Comparison of ENCODE assay signal across 15 cellular contexts in the genomic region with DNA sequence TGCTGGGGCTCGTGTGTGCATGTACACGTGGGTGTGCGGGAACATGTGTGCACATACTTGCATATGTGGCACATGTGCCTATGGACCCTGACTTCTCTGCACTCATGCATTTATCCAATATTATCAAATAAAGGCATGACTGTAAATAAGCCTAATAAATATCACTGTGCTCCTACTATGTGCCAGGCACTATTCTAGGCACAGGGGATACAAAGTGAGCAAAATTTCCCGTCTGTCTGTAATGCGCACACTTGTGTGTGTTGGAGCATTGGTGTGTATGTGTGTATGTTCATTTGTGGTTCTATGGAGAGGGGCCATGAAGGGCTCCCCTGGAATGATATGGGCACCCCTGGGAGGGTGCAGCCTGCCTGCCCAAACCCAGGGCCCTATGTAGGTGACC. TPM values are rescaled to one million over a fixed set of nuclear protein-coding genes. Genes with fewer than 3 reads are reported as not detected.
DNase-seq lines count a peak whose midpoint lies in the region; ATAC-seq, FAIRE-seq and TF ChIP-seq lines count a peak whose summit lies in the region.
"Had no signal": no experiment of that assay in that cellular context is flagged by ENCODE, and none has a peak within 500 bp of the region (broad histone marks: within the 10 kb centered on the region; RNA-seq: fewer than 3 reads in every experiment).

No MANE protein-coding gene starts in this region.

- no peaks in the 10 kb centered on the region for H3K9me3 ChIP-seq in HepG2 (ENCODE audit: low read length)
- no peaks in the 10 kb centered on the region for H3K9me3 ChIP-seq in right lobe of liver
- no peaks in the 10 kb centered on the region for H3K9me3 ChIP-seq in K562 (replicated peaks; ENCODE audit: control insufficient read depth, insufficient read depth, low read depth, low read length)
- H3K9me3 ChIP-seq: A549, BE2C had no signal

- H3K9ac ChIP-seq in HepG2 (ENCODE audit: insufficient read depth, low read depth, low read length) (no peak overlapping the region), K562 (ENCODE audit: insufficient read depth in 1 of 2, low read depth in 2 of 2, low read length in 2 of 2) (no peak overlapping the region)

- TF ChIP-seq CTCF in HepG2 (CRISPR knock-in tag; IDR thresholded peaks at IDR 0.05) (no peak), right lobe of liver (IDR thresholded peaks at IDR 0.05) (no peak), K562 (IDR thresholded peaks at IDR 0.05 in 2 of 3, conservative IDR thresholded peaks at IDR 0.05 in 1 of 3; ENCODE audit: insufficient read depth in 2 of 3, low read depth in 1 of 3, low read length in 3 of 3) (no peak)

- H3K36me3 ChIP-seq in HepG2 (replicated peaks in 1 of 2; ENCODE audit: control insufficient read depth in 1 of 2, insufficient read depth in 2 of 2, low read length in 2 of 2): peaks cover 0 to 4% of the 10 kb centered on the region in 2 experiments; a peak in 3 of 5 replicates
- no peaks in the 10 kb centered on the region for H3K36me3 ChIP-seq in right lobe of liver
- H3K36me3 ChIP-seq in K562 (ENCODE audit: control insufficient read depth, insufficient read depth, low read length): peaks cover 66% of the 10 kb centered on the region
- H3K36me3 ChIP-seq: BE2C had no signal

- H3K79me2 ChIP-seq in HepG2 (ENCODE audit: insufficient read depth, low read length) (no peaks in the 10 kb centered on the region), K562 (ENCODE audit: control insufficient read depth, insufficient read depth, low read length) (no peaks in the 10 kb centered on the region)

- CTCF ChIA-PET in HepG2 (lab: Yijun Ruan, JAX; ENCODE audit: low intra/inter-chr PET ratio, low total read pairs) (no interaction called here), K562 (lab: Yijun Ruan, JAX; ENCODE audit: low intra/inter-chr PET ratio) (no interaction called here)

- no peaks in the 10 kb centered on the region for H3K9me1 ChIP-seq in K562 (ENCODE audit: control insufficient read depth, insufficient read depth, low read length)

- peak overlapping the region; percentile 54 for H3K27ac Mint-ChIP-seq in memory B cell
- H3K27ac Mint-ChIP-seq: GM23338 had no signal

- H3K36me3 Mint-ChIP-seq in memory B cell: peaks cover 10% of the 10 kb centered on the region

- H2AFZ ChIP-seq in HepG2 (ENCODE audit: low read length): no peak overlapping the region
- H2AFZ ChIP-seq in K562 (ENCODE audit: low read depth, low read length): no peak overlapping the region
- H2AFZ ChIP-seq: GM23338 had no signal

- no peaks in the 10 kb centered on the region for H3K27me3 ChIP-seq in HepG2 (ENCODE audit: control insufficient read depth in 1 of 2, insufficient read depth in 2 of 2, low read length in 2 of 2)
- H3K27me3 ChIP-seq in right lobe of liver: no peaks in the 10 kb centered on the region
- no peaks in the 10 kb centered on the region for H3K27me3 ChIP-seq in K562 (ENCODE audit: control insufficient read depth in 2 of 2, insufficient read depth in 2 of 2, low read length in 2 of 2)
- H3K27me3 ChIP-seq: BE2C had no signal

- ATAC-seq in HepG2 (no peak), right lobe of liver (no peak), K562 (no peak), memory B cell (ENCODE audit: low read depth) (no peak), HG02884 (IDR thresholded peaks at IDR 0.05; ENCODE audit: unreplicated experiment) (no peak)
- ATAC-seq: A549, GM12878, GM23338 had no signal

- H3K27ac ChIP-seq in HepG2 (ENCODE audit: extremely low read length, insufficient read depth, low read length) (no peak overlapping the region), right lobe of liver (no peak overlapping the region), K562 (ENCODE audit: extremely low read depth, low read depth, low read length) (no peak overlapping the region)
- H3K27ac ChIP-seq: A549, C4-2B had no signal

- no peaks in the 10 kb centered on the region for H3K9me3 Mint-ChIP-seq in memory B cell
- H3K9me3 Mint-ChIP-seq: CD4-positive, alpha-beta memory T cell; GM23338 had no signal

- H4K20me1 ChIP-seq in HepG2 (ENCODE audit: insufficient read depth, low read length) (no peaks in the 10 kb centered on the region), K562 (replicated peaks; ENCODE audit: control insufficient read depth, insufficient read depth, low read length) (no peaks in the 10 kb centered on the region; the same call in 1 of the 2 replicates)

- intact Hi-C loops in HepG2 (cut with micrococcal nuclease; ENCODE audit: unreplicated experiment): no loop called here
- intact Hi-C loops in right lobe of liver (cut with DNase I): no loop called here
- intact Hi-C loops in K562 (cut with micrococcal nuclease): no loop called here

- H3K4me1 ChIP-seq in HepG2 (ENCODE audit: insufficient read depth, low read length) (no peaks in the 10 kb centered on the region), right lobe of liver (no peaks in the 10 kb centered on the region), K562 (replicated peaks in 1 of 2; ENCODE audit: control insufficient read depth in 2 of 2, insufficient read depth in 2 of 2, low read length in 2 of 2) (peaks cover 0 to 9% of the 10 kb centered on the region in 2 experiments; a peak in 1 of 5 replicates)
- H3K4me1 ChIP-seq: A549, BE2C had no signal

- BruUV-seq in HepG2 (replicated peaks; lab: Mats Ljungman, UMichigan) (no TSS peak), K562 (replicated peaks; lab: Mats Ljungman, UMichigan) (no TSS peak)

- H3K27me3 Mint-ChIP-seq in memory B cell: no peaks in the 10 kb centered on the region
- H3K27me3 Mint-ChIP-seq: CD4-positive, alpha-beta memory T cell had no signal

- DNase-seq in HepG2 (ENCODE audit: low spot score): no peak
- DNase-seq in right lobe of liver: no peak
- DNase-seq in K562 (ENCODE audit: extremely low read depth in 1 of 4, low spot score in 3 of 4): no peak
- no peak for DNase-seq in memory B cell (ENCODE audit: low spot score in 2 of 2)
- no peak for DNase-seq in occipital lobe (lab: John Stamatoyannopoulos, UW)
- DNase-seq: BE2C, DMS79, H7 had no signal

- TF ChIP-seq EP300 in HepG2 (IDR thresholded peaks at IDR 0.05; ENCODE audit: low read depth in 2 of 2, low read length in 2 of 2) (no peak), HepG2 (CRISPR knock-in tag; IDR thresholded peaks at IDR 0.05; ENCODE audit: borderline replicate concordance) (no peak), K562 (IDR thresholded peaks at IDR 0.05; ENCODE audit: low read length) (no peak)

- H3K4me3 Mint-ChIP-seq in memory B cell: no peak overlapping the region
- H3K4me3 Mint-ChIP-seq: CD4-positive, alpha-beta memory T cell; GM23338 had no signal

- TF ChIP-seq RAD21 in HepG2 (CRISPR knock-in tag; IDR thresholded peaks at IDR 0.05) (no peak), K562 (CRISPR knock-in tag; conservative IDR thresholded peaks at IDR 0.05 in 1 of 2, IDR thresholded peaks at IDR 0.05 in 1 of 2) (no peak)

- no peak overlapping the region for H3K4me3 ChIP-seq in HepG2 (replicated peaks in 1 of 3; ENCODE audit: insufficient read depth in 1 of 3, low read depth in 2 of 3, low read length in 3 of 3)
- no peak overlapping the region for H3K4me3 ChIP-seq in right lobe of liver
- H3K4me3 ChIP-seq in K562: no peak overlapping the region
- H3K4me3 ChIP-seq: A549, GM12878, GM23338 had no signal

- H3K4me2 ChIP-seq in HepG2 (ENCODE audit: low read depth, low read length): no peak overlapping the region
- H3K4me2 ChIP-seq in K562 (ENCODE audit: insufficient read depth, low read length): no peak overlapping the region
- H3K4me2 ChIP-seq: A549, GM23338 had no signal

- TF ChIP-seq POLR2A in HepG2 (IDR thresholded peaks at IDR 0.05; ENCODE audit: insufficient read depth in 1 of 2, low read depth in 2 of 2, low read length in 2 of 2) (no peak), right lobe of liver (IDR thresholded peaks at IDR 0.05) (no peak), K562 (conservative IDR thresholded peaks at IDR 0.05) (no peak)

- POLR2A ChIA-PET in HepG2 (lab: Yijun Ruan, JAX): no interaction called here
- POLR2A ChIA-PET in K562 (lab: Yijun Ruan, JAX): interaction anchor here (1.3 kb wide), 1 partner anchor 20 kb away, joined by 3 read pairs; no protein-coding TSS in a partner anchor

- WGBS in HepG2 (ENCODE audit: low lambda C conversion rate): 83% methylated on average over 5 of the region's 5 CpGs
- WGBS in right lobe of liver (ENCODE audit: insufficient coverage, low coverage, low lambda C conversion rate, missing lambda C conversion rate): 52% methylated on average over 4 of the region's 5 CpGs
- 65% methylated on average over 5 of the region's 5 CpGs for WGBS in K562 (ENCODE audit: insufficient coverage, low coverage, missing lambda C conversion rate)

- no peaks in the 10 kb centered on the region for H3K4me1 Mint-ChIP-seq in memory B cell

- in situ Hi-C loops in HepG2 (cut with HindIII; ENCODE audit: extremely low pct_ligation_motif_present, low pct_unique_long_range_greater_than_20kb) (no loop called here), K562 (cut with MboI) (no loop called here)

- no peak for FAIRE-seq in HepG2 (lab: Jason Lieb, UNC)
- no peak for FAIRE-seq in K562 (lab: Jason Lieb, UNC)
- FAIRE-seq: A549, GM12878, GM18507 had no signal

RNA-seq across cellular contexts. Expression of a gene that starts 41.9 kb away (rescaled TPM):
- 3.4 and 3.8 TPM in 2 replicates for total RNA-seq in HepG2 (2016; rRNA removed; fragmentation: Illumina TruSeq; extraction: Trizol)
- 0.30 and 0.44 TPM in 2 replicates for total RNA-seq in HepG2 (2016; cell fraction: cytosol; rRNA removed; fragmentation: Illumina TruSeq; extraction: Trizol; ENCODE audit: low read depth)
- total RNA-seq in HepG2 (2016; cell fraction: insoluble cytoplasmic fraction; rRNA removed; fragmentation: Illumina TruSeq; extraction: Trizol): 2.6 and 4.1 TPM in 2 replicates
- 1.5 and 1.7 TPM in 2 replicates for total RNA-seq in HepG2 (2016; cell fraction: membrane; rRNA removed; fragmentation: Illumina TruSeq; extraction: Trizol)
- 5.0 and 5.8 TPM in 2 replicates for total RNA-seq in HepG2 (2016; cell fraction: nucleus; rRNA removed; fragmentation: Illumina TruSeq; extraction: Trizol)
- 21.4 and 27.4 TPM in 2 replicates for polyA plus RNA-seq in HepG2 (2011; rRNA removed)
- polyA plus RNA-seq in HepG2 (2011; cell fraction: cytosol; rRNA removed): 11.6 and 15.9 TPM in 2 replicates
- polyA plus RNA-seq in HepG2 (2011; cell fraction: nucleus; rRNA removed): 175 and 242 TPM in 2 replicates
- polyA plus RNA-seq in HepG2 (2012): 10.0 and 18.8 TPM in 2 replicates
- 0.20 and 0.24 TPM in 2 replicates for polyA plus RNA-seq in HepG2 (2016; cell fraction: cytosol; fragmentation: Illumina TruSeq; extraction: Trizol; ENCODE audit: low read depth)
- 1.6 and 2.3 TPM in 2 replicates for polyA plus RNA-seq in HepG2 (2016; cell fraction: insoluble cytoplasmic fraction; fragmentation: Illumina TruSeq; extraction: Trizol; ENCODE audit: low read depth)
- 0.54 and 0.78 TPM in 2 replicates for polyA plus RNA-seq in HepG2 (2016; cell fraction: membrane; fragmentation: Illumina TruSeq; extraction: Trizol; ENCODE audit: low read depth)
- polyA plus RNA-seq in HepG2 (2016; cell fraction: nucleus; fragmentation: Illumina TruSeq; extraction: Trizol; ENCODE audit: insufficient read depth, low read depth): 11.8 and 13.7 TPM in 2 replicates
- polyA minus RNA-seq in HepG2 (2011; rRNA and poly(A)+ RNA removed; ENCODE audit: low replicate concordance): 47.0 and 79.8 TPM in 2 replicates
- polyA minus RNA-seq in HepG2 (2011; cell fraction: cytosol; rRNA and poly(A)+ RNA removed): 20.4 and 20.8 TPM in 2 replicates
- polyA minus RNA-seq in HepG2 (2011; cell fraction: nucleus; rRNA and poly(A)+ RNA removed): 36.2 and 39.1 TPM in 2 replicates
- 1 to 10 TPM in 4 of 6 experiments, under 1 TPM in 2; 0.79 to 3.5 (median 1.6) TPM for total RNA-seq in right lobe of liver
- total RNA-seq in K562 (2011; cell fraction: chromatin; rRNA removed; ENCODE audit: low replicate concordance): 128 and 310 TPM in 2 replicates
- 120 and 148 TPM in 2 replicates for total RNA-seq in K562 (2011; cell fraction: nucleolus; rRNA removed)
- total RNA-seq in K562 (2011; cell fraction: nucleoplasm; rRNA removed): 89.0 and 102 TPM in 2 replicates
- total RNA-seq in K562 (2014; rRNA removed): 13.2 and 17.2 TPM in 2 replicates
- 4.9 and 7.0 TPM in 2 replicates for total RNA-seq in K562 (2014; rRNA removed; fragmentation: Illumina TruSeq; extraction: Trizol)
- 7.0 and 7.7 TPM in 2 replicates for total RNA-seq in K562 (2015; rRNA removed; fragmentation: Illumina TruSeq; extraction: Trizol)
- 31.2 and 35.7 TPM in 2 replicates for total RNA-seq in K562 (2021)
- 14.7 and 22.4 TPM in 2 replicates for polyA plus RNA-seq in K562 (2011; rRNA removed)
- polyA plus RNA-seq in K562 (2011; cell fraction: cytosol; rRNA removed): 15.6 and 18.8 TPM in 2 replicates
- 187 and 251 TPM in 2 replicates for polyA plus RNA-seq in K562 (2011; cell fraction: nucleus; rRNA removed)
- polyA plus RNA-seq in K562 (2012): 14.4 and 17.4 TPM in 2 replicates
- 20.5 and 22.0 TPM in 2 replicates for polyA plus RNA-seq in K562 (2014; fragmentation: Illumina TruSeq; extraction: Trizol)
- under 1 TPM; 0.39 to 0.73 TPM for polyA plus RNA-seq in K562 (2014; fragmentation: Nextera tagmentation; extraction: Ambion mirVana)
- polyA plus RNA-seq in K562 (2014; rRNA removed): 20.9 and 23.7 TPM in 2 replicates
- 18.8 and 19.6 TPM in 2 replicates for polyA minus RNA-seq in K562 (2011; rRNA and poly(A)+ RNA removed)
- 19.1 and 27.6 TPM in 2 replicates for polyA minus RNA-seq in K562 (2011; cell fraction: cytosol; rRNA and poly(A)+ RNA removed)
- 48.7 and 51.2 TPM in 2 replicates for polyA minus RNA-seq in K562 (2011; cell fraction: nucleus; rRNA and poly(A)+ RNA removed)
- 0.78 TPM for total RNA-seq in occipital lobe

RNA-seq across cellular contexts. Expression of a gene that starts 48.5 kb away (rescaled TPM):
- total RNA-seq in HepG2 (2016; rRNA removed; fragmentation: Illumina TruSeq; extraction: Trizol): 238 and 273 TPM in 2 replicates
- total RNA-seq in HepG2 (2016; cell fraction: cytosol; rRNA removed; fragmentation: Illumina TruSeq; extraction: Trizol; ENCODE audit: low read depth): 120 and 154 TPM in 2 replicates
- total RNA-seq in HepG2 (2016; cell fraction: insoluble cytoplasmic fraction; rRNA removed; fragmentation: Illumina TruSeq; extraction: Trizol): 223 and 303 TPM in 2 replicates
- 160 and 207 TPM in 2 replicates for total RNA-seq in HepG2 (2016; cell fraction: membrane; rRNA removed; fragmentation: Illumina TruSeq; extraction: Trizol)
- 53.9 and 66.5 TPM in 2 replicates for total RNA-seq in HepG2 (2016; cell fraction: nucleus; rRNA removed; fragmentation: Illumina TruSeq; extraction: Trizol)
- polyA plus RNA-seq in HepG2 (2011; rRNA removed): 82.4 and 83.3 TPM in 2 replicates
- polyA plus RNA-seq in HepG2 (2011; cell fraction: cytosol; rRNA removed): 43.2 and 56.5 TPM in 2 replicates
- 25.4 and 25.6 TPM in 2 replicates for polyA plus RNA-seq in HepG2 (2011; cell fraction: nucleus; rRNA removed)
- polyA plus RNA-seq in HepG2 (2012): 134 and 138 TPM in 2 replicates
- 161 and 200 TPM in 2 replicates for polyA plus RNA-seq in HepG2 (2016; cell fraction: cytosol; fragmentation: Illumina TruSeq; extraction: Trizol; ENCODE audit: low read depth)
- polyA plus RNA-seq in HepG2 (2016; cell fraction: insoluble cytoplasmic fraction; fragmentation: Illumina TruSeq; extraction: Trizol; ENCODE audit: low read depth): 261 and 288 TPM in 2 replicates
- polyA plus RNA-seq in HepG2 (2016; cell fraction: membrane; fragmentation: Illumina TruSeq; extraction: Trizol; ENCODE audit: low read depth): 151 and 202 TPM in 2 replicates
- polyA plus RNA-seq in HepG2 (2016; cell fraction: nucleus; fragmentation: Illumina TruSeq; extraction: Trizol; ENCODE audit: insufficient read depth, low read depth): 129 and 150 TPM in 2 replicates
- 13.1 and 30.2 TPM in 2 replicates for polyA minus RNA-seq in HepG2 (2011; rRNA and poly(A)+ RNA removed; ENCODE audit: low replicate concordance)
- polyA minus RNA-seq in HepG2 (2011; cell fraction: cytosol; rRNA and poly(A)+ RNA removed): 12.8 and 21.1 TPM in 2 replicates
- polyA minus RNA-seq in HepG2 (2011; cell fraction: nucleus; rRNA and poly(A)+ RNA removed): 17.4 and 19.8 TPM in 2 replicates
- 10 to 100 TPM; 23.7 to 38.4 (median 31.5) TPM for total RNA-seq in right lobe of liver
- total RNA-seq in K562 (2011; cell fraction: chromatin; rRNA removed; ENCODE audit: low replicate concordance): 19.9 and 36.1 TPM in 2 replicates
- total RNA-seq in K562 (2011; cell fraction: nucleolus; rRNA removed): 29.5 and 31.9 TPM in 2 replicates
- total RNA-seq in K562 (2011; cell fraction: nucleoplasm; rRNA removed): 27.8 and 33.5 TPM in 2 replicates
- 63.3 and 92.9 TPM in 2 replicates for total RNA-seq in K562 (2014; rRNA removed)
- 140 and 158 TPM in 2 replicates for total RNA-seq in K562 (2014; rRNA removed; fragmentation: Illumina TruSeq; extraction: Trizol)
- 113 and 133 TPM in 2 replicates for total RNA-seq in K562 (2015; rRNA removed; fragmentation: Illumina TruSeq; extraction: Trizol)
- total RNA-seq in K562 (2021): 161 and 179 TPM in 2 replicates
- 128 and 161 TPM in 2 replicates for polyA plus RNA-seq in K562 (2011; rRNA removed)
- 49.2 and 81.5 TPM in 2 replicates for polyA plus RNA-seq in K562 (2011; cell fraction: cytosol; rRNA removed)
- polyA plus RNA-seq in K562 (2011; cell fraction: nucleus; rRNA removed): 67.5 and 72.8 TPM in 2 replicates
- polyA plus RNA-seq in K562 (2012): 166 and 322 TPM in 2 replicates
- 110 and 119 TPM in 2 replicates for polyA plus RNA-seq in K562 (2014; fragmentation: Illumina TruSeq; extraction: Trizol)
- 100 to 1,000 TPM; 832 to 927 TPM for polyA plus RNA-seq in K562 (2014; fragmentation: Nextera tagmentation; extraction: Ambion mirVana)
- 58.5 and 98.3 TPM in 2 replicates for polyA plus RNA-seq in K562 (2014; rRNA removed)
- 17.7 and 23.0 TPM in 2 replicates for polyA minus RNA-seq in K562 (2011; rRNA and poly(A)+ RNA removed)
- polyA minus RNA-seq in K562 (2011; cell fraction: cytosol; rRNA and poly(A)+ RNA removed): 19.1 and 24.0 TPM in 2 replicates
- polyA minus RNA-seq in K562 (2011; cell fraction: nucleus; rRNA and poly(A)+ RNA removed): 17.8 and 17.9 TPM in 2 replicates
- total RNA-seq in occipital lobe: 15.8 TPM
